In genomic region chr2:241770936-241771285, GRCh38 we compare ENCODE assay signal across 1 cellular context.
TF ChIP-seq lines count a peak whose summit lies in the region.

No MANE protein-coding gene starts in this region.

TF ChIP-seq in IMR-90, 13 proteins besides CTCF, POLR2A, EP300 and RAD21:
- no peak for TF ChIP-seq RFX5 (IDR thresholded peaks at IDR 0.05; ENCODE audit: low read depth, low read length)
- no peak for TF ChIP-seq NFE2L2 (IDR thresholded peaks at IDR 0.05; ENCODE audit: low read depth, low read length)
- no peak for TF ChIP-seq MAZ (IDR thresholded peaks at IDR 0.05; ENCODE audit: borderline replicate concordance, low read depth, low read length)
- no peak for TF ChIP-seq MXI1 (IDR thresholded peaks at IDR 0.05; ENCODE audit: borderline replicate concordance, low read depth, low read length)
- no peak for TF ChIP-seq SMC3 (IDR thresholded peaks at IDR 0.05; ENCODE audit: low read depth, low read length)
- no peak for TF ChIP-seq RCOR1 (IDR thresholded peaks at IDR 0.05; ENCODE audit: insufficient replicate concordance, low read length)
- TF ChIP-seq BHLHE40 (IDR thresholded peaks at IDR 0.05; ENCODE audit: low read depth, low read length), result no peak
- TF ChIP-seq MAFK (IDR thresholded peaks at IDR 0.05; ENCODE audit: low read depth, low read length), result no peak
- no peak for TF ChIP-seq FOS (IDR thresholded peaks at IDR 0.05; ENCODE audit: low read depth, low read length)
- TF ChIP-seq USF2 (IDR thresholded peaks at IDR 0.05; ENCODE audit: low read depth, low read length), result no peak
- TF ChIP-seq ELK1 (IDR thresholded peaks at IDR 0.05; ENCODE audit: borderline replicate concordance, low read depth, low read length), result no peak
- TF ChIP-seq CEBPB (IDR thresholded peaks at IDR 0.05; ENCODE audit: low read depth, low read length), result no peak
- TF ChIP-seq CHD1 (IDR thresholded peaks at IDR 0.05; ENCODE audit: low read depth, low read length), result no peak
